In the genomic region with DNA sequence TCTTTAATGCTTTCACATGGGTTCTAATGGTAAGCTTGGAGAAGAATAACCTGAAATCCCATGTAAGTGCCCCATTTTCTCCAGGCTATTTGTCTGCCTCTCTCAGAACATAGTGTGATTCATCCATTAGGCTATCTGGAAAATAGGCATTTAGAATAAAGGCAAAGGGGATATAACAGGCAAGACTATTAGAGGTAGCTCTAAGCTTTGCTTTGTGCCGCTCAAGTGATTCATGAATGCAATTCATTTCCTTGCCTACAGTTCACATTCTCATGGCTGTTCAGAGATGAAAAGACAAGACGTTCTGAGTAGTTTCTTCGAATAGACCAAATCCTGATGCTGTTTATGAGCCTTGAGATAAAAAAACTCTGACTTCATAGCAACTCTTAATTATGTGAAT, we compare ENCODE assay signal across 12 cellular contexts.
DNase-seq lines count a peak whose midpoint lies in the region; ATAC-seq and TF ChIP-seq lines count a peak whose summit lies in the region.
"Had no signal": no experiment of that assay in that cellular context is flagged by ENCODE, and none has a peak within 500 bp of the region (broad histone marks: within the 10 kb centered on the region; RNA-seq: fewer than 3 reads in every experiment).

No MANE protein-coding gene starts in this region.

- no peaks in the 10 kb centered on the region for H3K9me3 Mint-ChIP-seq in activated T-cell treated with anti-CD3 and anti-CD28 coated beads, Interleukin-2, amount 50 U/mL, for 4 hours
- H3K9me3 Mint-ChIP-seq in activated CD4-positive, alpha-beta memory T cell treated with anti-CD3 and anti-CD28 coated beads, Interleukin-2, amount 10 ng/mL, durations not matched to agents 7 days and 5 days: no peaks in the 10 kb centered on the region

- peak overlapping the region; percentile 59 for H3K4me3 Mint-ChIP-seq in activated T-cell treated with anti-CD3 and anti-CD28 coated beads, Interleukin-2, amount 50 U/mL, for 4 hours
- peak overlapping the region; percentile 15 for H3K4me3 Mint-ChIP-seq in activated CD4-positive, alpha-beta memory T cell treated with anti-CD3 and anti-CD28 coated beads, Interleukin-2, amount 10 ng/mL, durations not matched to agents 7 days and 5 days

- POLR2A ChIA-PET in activated CD4-positive, alpha-beta memory T cell treated with anti-CD3 and anti-CD28 coated beads, Interleukin-2, amount 10 ng/mL, durations not matched to agents 7 days and 5 days (lab: Charles Lee): interaction anchor here (1.2 to 12.7 kb wide), 8 partner anchors 8 to 99 kb away, joined by 3 to 158 read pairs (median 6); partner anchors contain the start of gene ANKRD44

- no peaks in the 10 kb centered on the region for H3K9me2 ChIP-seq in hepatocyte (replicated peaks; ENCODE audit: insufficient read depth)

- H3K27ac ChIP-seq in hepatocyte: peak overlapping the region; percentile 72

- peak; percentile 10 to 14 for ATAC-seq in activated T-cell treated with anti-CD3 and anti-CD28 coated beads, Interleukin-2, amount 50 U/mL, for 4 hours
- ATAC-seq in HG03378 (IDR thresholded peaks at IDR 0.05; ENCODE audit: unreplicated experiment) (no peak), HG02981 (IDR thresholded peaks at IDR 0.05; ENCODE audit: unreplicated experiment) (no peak)

- no peak for TF ChIP-seq CTCF in hepatocyte (IDR thresholded peaks at IDR 0.05; ENCODE audit: poor library complexity)

- no peak overlapping the region for H3K4me3 ChIP-seq in hepatocyte

- H4K20me1 ChIP-seq in hepatocyte (ENCODE audit: insufficient read depth, poor library complexity, severe bottlenecking): no peaks in the 10 kb centered on the region

- CTCF ChIA-PET in activated CD4-positive, alpha-beta memory T cell treated with anti-CD3 and anti-CD28 coated beads, Interleukin-2, amount 10 ng/mL, durations not matched to agents 7 days and 5 days (lab: Charles Lee): interaction anchor here (0.6 to 2.3 kb wide), 8 partner anchors 10 to 102 kb away, joined by 3 to 10 read pairs (median 3); partner anchors contain the start of gene ANKRD44

- 24% methylated on average over 3 of the region's 3 CpGs for WGBS in hepatocyte (ENCODE audit: low lambda C conversion rate, missing lambda C conversion rate)

- no peaks in the 10 kb centered on the region for H3K36me3 ChIP-seq in hepatocyte (replicated peaks; ENCODE audit: insufficient read depth, low read depth)

- peaks cover 13% of the 10 kb centered on the region for H3K4me1 ChIP-seq in hepatocyte (ENCODE audit: insufficient read depth)

- no peaks in the 10 kb centered on the region for H3K9me3 ChIP-seq in hepatocyte (ENCODE audit: low read depth)

- H3K79me2 ChIP-seq in hepatocyte: no peaks in the 10 kb centered on the region

- H3K27me3 ChIP-seq in hepatocyte: no peaks in the 10 kb centered on the region

- no peak for DNase-seq in activated T-cell treated with anti-CD3 and anti-CD28 coated beads, Interleukin-2, amount 50 U/mL, for 4 hours
- DNase-seq in activated T-cell treated with anti-CD3 and anti-CD28 coated beads, Interleukin-2, amount 50 U/mL, for 48 hours: no peak
- no peak for DNase-seq in activated CD4-positive, alpha-beta memory T cell treated with anti-CD3 and anti-CD28 coated beads, Interleukin-2, amount 10 ng/mL, durations not matched to agents 7 days and 5 days
- DNase-seq in hepatocyte (ENCODE audit: low spot score): no peak
- peak; percentile 43 for DNase-seq in superior temporal gyrus (ENCODE audit: extremely low spot score)
- no peak for DNase-seq in SK-N-DZ (ENCODE audit: low spot score)
- DNase-seq: central memory CD4-positive, alpha-beta T cell; NCI-H1417; NCI-H82; stimulated activated CD4-positive, alpha-beta T cell treated with anti-CD3 and anti-CD28 coated beads, Interleukin-1b, Interleukin-23, amount 100 ng/mL, for 48 hours had no signal

- peak overlapping the region; percentile 91 for H3K27ac Mint-ChIP-seq in activated CD4-positive, alpha-beta memory T cell treated with anti-CD3 and anti-CD28 coated beads, Interleukin-2, amount 10 ng/mL, durations not matched to agents 7 days and 5 days

- H3K4me1 Mint-ChIP-seq in activated T-cell treated with anti-CD3 and anti-CD28 coated beads, Interleukin-2, amount 50 U/mL, for 4 hours (ENCODE audit: low read depth): peaks cover 94% of the 10 kb centered on the region
- peaks cover 94% of the 10 kb centered on the region for H3K4me1 Mint-ChIP-seq in activated CD4-positive, alpha-beta memory T cell treated with anti-CD3 and anti-CD28 coated beads, Interleukin-2, amount 10 ng/mL, durations not matched to agents 7 days and 5 days

- H2AFZ ChIP-seq in hepatocyte: no peak overlapping the region

- peaks cover 7% of the 10 kb centered on the region for H3K36me3 Mint-ChIP-seq in activated T-cell treated with anti-CD3 and anti-CD28 coated beads, Interleukin-2, amount 50 U/mL, for 4 hours (ENCODE audit: insufficient read depth)
- H3K36me3 Mint-ChIP-seq in activated CD4-positive, alpha-beta memory T cell treated with anti-CD3 and anti-CD28 coated beads, Interleukin-2, amount 10 ng/mL, durations not matched to agents 7 days and 5 days (ENCODE audit: low read depth): peaks cover 61% of the 10 kb centered on the region

- no peak overlapping the region for H3K4me2 ChIP-seq in hepatocyte

- no peaks in the 10 kb centered on the region for H3K27me3 Mint-ChIP-seq in activated T-cell treated with anti-CD3 and anti-CD28 coated beads, Interleukin-2, amount 50 U/mL, for 4 hours (ENCODE audit: low read depth)
- no peaks in the 10 kb centered on the region for H3K27me3 Mint-ChIP-seq in activated CD4-positive, alpha-beta memory T cell treated with anti-CD3 and anti-CD28 coated beads, Interleukin-2, amount 10 ng/mL, durations not matched to agents 7 days and 5 days

Comparison
In these comparisons a context has a peak if more than half of its experiments do, and no peak if none do; other contexts are left out.
1. ATAC-seq: peak in activated T-cell treated with anti-CD3 and anti-CD28 coated beads, Interleukin-2, amount 50 U/mL, for 4 hours (2 of 2); none in HG03378 (single experiment) and HG02981 (single experiment).